Comparison of ENCODE assay signal across 1 cellular context in the genomic region with DNA sequence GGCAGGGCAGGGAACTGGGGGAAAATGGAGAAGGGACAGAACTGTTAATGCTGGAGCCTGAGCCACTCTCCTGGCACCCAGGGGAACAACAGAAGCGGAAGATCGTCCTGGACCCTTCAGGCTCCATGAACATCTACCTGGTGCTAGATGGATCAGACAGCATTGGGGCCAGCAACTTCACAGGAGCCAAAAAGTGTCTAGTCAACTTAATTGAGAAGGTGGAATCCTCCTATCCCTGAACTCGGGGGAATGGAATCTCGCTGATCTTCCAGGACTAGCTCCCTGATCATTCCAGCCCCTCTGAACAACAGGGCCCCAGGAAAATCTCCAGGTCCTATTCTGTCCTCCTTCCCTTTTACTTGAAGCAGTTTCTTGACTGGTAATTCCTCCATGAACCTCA.
TF ChIP-seq lines count a peak whose summit lies in the region.

No MANE protein-coding gene starts in this region.

TF ChIP-seq in HepG2, 621 proteins besides CTCF, POLR2A, EP300 and RAD21:
- no peak for TF ChIP-seq TCF7L2 (IDR thresholded peaks at IDR 0.05; ENCODE audit: low read depth, low read length)
- TF ChIP-seq, protein P1, sequence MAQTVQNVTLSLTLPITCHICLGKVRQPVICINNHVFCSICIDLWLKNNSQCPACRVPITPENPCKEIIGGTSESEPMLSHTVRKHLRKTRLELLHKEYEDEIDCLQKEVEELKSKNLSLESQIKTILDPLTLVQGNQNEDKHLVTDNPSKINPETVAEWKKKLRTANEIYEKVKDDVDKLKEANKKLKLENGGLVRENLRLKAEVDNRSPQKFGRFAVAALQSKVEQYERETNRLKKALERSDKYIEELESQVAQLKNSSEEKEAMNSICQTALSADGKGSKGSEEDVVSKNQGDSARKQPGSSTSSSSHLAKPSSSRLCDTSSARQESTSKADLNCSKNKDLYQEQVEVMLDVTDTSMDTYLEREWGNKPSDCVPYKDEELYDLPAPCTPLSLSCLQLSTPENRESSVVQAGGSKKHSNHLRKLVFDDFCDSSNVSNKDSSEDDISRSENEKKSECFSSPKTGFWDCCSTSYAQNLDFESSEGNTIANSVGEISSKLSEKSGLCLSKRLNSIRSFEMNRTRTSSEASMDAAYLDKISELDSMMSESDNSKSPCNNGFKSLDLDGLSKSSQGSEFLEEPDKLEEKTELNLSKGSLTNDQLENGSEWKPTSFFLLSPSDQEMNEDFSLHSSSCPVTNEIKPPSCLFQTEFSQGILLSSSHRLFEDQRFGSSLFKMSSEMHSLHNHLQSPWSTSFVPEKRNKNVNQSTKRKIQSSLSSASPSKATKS (CRISPR knock-in tag; IDR thresholded peaks at IDR 0.05) = peak; percentile 66; the same call in 1 of the 2 replicates
- TF ChIP-seq GPN1 (CRISPR knock-in tag; IDR thresholded peaks at IDR 0.05; ENCODE audit: borderline replicate concordance) = no peak
- TF ChIP-seq ZNF430 (CRISPR knock-in tag; IDR thresholded peaks at IDR 0.05) = no peak
- TF ChIP-seq HNRNPUL1 (IDR thresholded peaks at IDR 0.05; ENCODE audit: low read depth, low read length) = no peak
- no peak for TF ChIP-seq HNF4A (CRISPR knock-in tag; IDR thresholded peaks at IDR 0.05)
- no peak for TF ChIP-seq ZNF841 (CRISPR knock-in tag; IDR thresholded peaks at IDR 0.05; ENCODE audit: borderline replicate concordance)
- no peak for TF ChIP-seq CENPX (CRISPR knock-in tag; IDR thresholded peaks at IDR 0.05)
- TF ChIP-seq ZNF274 (CRISPR knock-in tag; IDR thresholded peaks at IDR 0.05) = 0 out of 2 replicates have a peak, but pooled peaks have one; percentile 35
- 0 out of 2 replicates have a peak, but pooled peaks have one; percentile 4 for TF ChIP-seq ZNF34 (CRISPR knock-in tag; IDR thresholded peaks at IDR 0.05; ENCODE audit: borderline replicate concordance)
- TF ChIP-seq ZNF550 (CRISPR knock-in tag; IDR thresholded peaks at IDR 0.05; ENCODE audit: borderline replicate concordance) = 0 out of 2 replicates have a peak, but pooled peaks have one; percentile 16
- 0 out of 2 replicates have a peak, but pooled peaks have one; percentile 27 for TF ChIP-seq ZNF598 (CRISPR knock-in tag; IDR thresholded peaks at IDR 0.05; ENCODE audit: borderline replicate concordance)
- peak; percentile 11 for TF ChIP-seq XRCC5 (optimal IDR thresholded peaks at IDR 0.05; ENCODE audit: low read length)
- 0 out of 2 replicates have a peak, but pooled peaks have one; percentile 42 for TF ChIP-seq GLI4 (CRISPR knock-in tag; IDR thresholded peaks at IDR 0.05; ENCODE audit: borderline replicate concordance)
- peak; percentile 64 to 69 for TF ChIP-seq MAFK (conservative IDR thresholded peaks at IDR 0.05 in 1 of 2, IDR thresholded peaks at IDR 0.05 in 1 of 2; ENCODE audit: low read length in 2 of 2)
- TF ChIP-seq EZH2 (conservative IDR thresholded peaks at IDR 0.05; ENCODE audit: low read depth, low read length) = no peak
- TF ChIP-seq CBX1 (IDR thresholded peaks at IDR 0.05; ENCODE audit: low read depth) = no peak
- 0 out of 2 replicates have a peak, but pooled peaks have one; percentile 31 for TF ChIP-seq ZNF17 (CRISPR knock-in tag; IDR thresholded peaks at IDR 0.05)
- peak; percentile 62 for TF ChIP-seq MAFF (IDR thresholded peaks at IDR 0.05; ENCODE audit: low read depth, low read length)
- TF ChIP-seq ZMYM3 (CRISPR knock-in tag; IDR thresholded peaks at IDR 0.05) = no peak
TF ChIP-seq in HepG2: peak in this region for 10.
